31 cellular contexts compared by ENCODE assay signal in the genomic region with DNA sequence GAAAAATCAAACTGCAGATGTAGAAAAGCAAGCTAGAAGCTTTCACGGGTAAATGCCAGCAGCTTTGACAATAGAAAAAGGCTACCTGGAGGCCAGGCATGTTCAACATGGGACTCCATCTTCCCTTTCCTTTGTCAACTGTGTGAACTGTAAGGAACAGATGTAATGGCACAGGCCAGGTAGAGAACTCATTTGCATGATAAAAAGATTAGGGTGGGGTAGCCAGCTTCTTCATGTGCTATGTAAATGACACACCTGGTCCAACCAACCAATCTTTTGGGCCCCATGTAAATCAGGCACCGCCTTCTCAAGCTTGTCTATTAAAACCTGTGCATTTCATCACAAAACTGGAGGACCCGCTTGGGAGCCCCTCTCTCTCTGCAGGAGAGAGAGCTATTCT.
"Had no signal": no experiment of that assay in that cellular context is flagged by ENCODE, and none has a peak within 500 bp of the region (broad histone marks: within the 10 kb centered on the region; RNA-seq: fewer than 3 reads in every experiment).

No MANE protein-coding gene starts in this region.

- H3K27me3 Mint-ChIP-seq: activated CD4-positive, alpha-beta T cell treated with anti-CD3 and anti-CD28 coated beads, Interleukin-2, amount 10 ng/mL, durations not matched to agents 24 days and 14 days; activated CD8-positive, alpha-beta T cell treated with anti-CD3 and anti-CD28 coated beads for 36 hours; activated naive CD4-positive, alpha-beta T cell treated with anti-CD3 and anti-CD28 coated beads, Interleukin-2, amount 50 U/mL, for 24 hours; activated naive CD8-positive, alpha-beta T cell treated with anti-CD3 and anti-CD28 coated beads, Interleukin-2, amount 10 ng/mL, durations not matched to agents 7 days and 5 days; activated T-cell treated with anti-CD3 and anti-CD28 coated beads, Interleukin-2, amount 50 U/mL, for 24 hours had no signal

- H3K36me3 ChIP-seq: breast epithelium, MG63, WERI-Rb-1 had no signal

- H3K27ac ChIP-seq: body of pancreas, breast epithelium, coronary artery, PC-9, WERI-Rb-1 had no signal

- H3K27ac Mint-ChIP-seq: activated CD4-positive, alpha-beta T cell treated with anti-CD3 and anti-CD28 coated beads, Interleukin-2, amount 10 ng/mL, durations not matched to agents 24 days and 14 days; activated CD8-positive, alpha-beta T cell treated with anti-CD3 and anti-CD28 coated beads for 36 hours; activated naive CD4-positive, alpha-beta T cell treated with anti-CD3 and anti-CD28 coated beads, Interleukin-2, amount 50 U/mL, for 24 hours; activated naive CD8-positive, alpha-beta T cell treated with anti-CD3 and anti-CD28 coated beads, Interleukin-2, amount 10 ng/mL, durations not matched to agents 7 days and 5 days; activated T-cell treated with anti-CD3 and anti-CD28 coated beads, Interleukin-2, amount 50 U/mL, for 24 hours; activated T-helper 2 cell treated with anti-CD3 and anti-CD28 coated beads, Interferon-gamma antibody, Interleukin-2, Interleukin-4, amounts not matched to agents 10 μg/mL and 5 μg/mL and 100 μg/mL, durations not matched to agents 14 hours and 24 hours and 36 hours had no signal

- H3K4me3 Mint-ChIP-seq: activated CD4-positive, alpha-beta T cell treated with anti-CD3 and anti-CD28 coated beads, Interleukin-2, amount 10 ng/mL, durations not matched to agents 24 days and 14 days; activated CD8-positive, alpha-beta T cell treated with anti-CD3 and anti-CD28 coated beads for 36 hours; activated naive CD4-positive, alpha-beta T cell treated with anti-CD3 and anti-CD28 coated beads, Interleukin-2, amount 50 U/mL, for 24 hours; activated naive CD8-positive, alpha-beta T cell treated with anti-CD3 and anti-CD28 coated beads, Interleukin-2, amount 10 ng/mL, durations not matched to agents 7 days and 5 days; activated T-cell treated with anti-CD3 and anti-CD28 coated beads, Interleukin-2, amount 50 U/mL, for 24 hours had no signal

- H3K9me3 Mint-ChIP-seq: activated CD4-positive, alpha-beta T cell treated with anti-CD3 and anti-CD28 coated beads, Interleukin-2, amount 10 ng/mL, durations not matched to agents 24 days and 14 days had no signal

- H3K4me1 ChIP-seq: body of pancreas, breast epithelium had no signal

- H3K36me3 Mint-ChIP-seq: activated naive CD4-positive, alpha-beta T cell treated with anti-CD3 and anti-CD28 coated beads, Interleukin-2, amount 50 U/mL, for 24 hours; activated naive CD8-positive, alpha-beta T cell treated with anti-CD3 and anti-CD28 coated beads, Interleukin-2, amount 10 ng/mL, durations not matched to agents 7 days and 5 days had no signal

- H3K4me2 ChIP-seq: PC-9 had no signal

- H2AFZ ChIP-seq: PC-9 had no signal

- H3K27me3 ChIP-seq: body of pancreas, breast epithelium, MG63 had no signal

- H3K4me3 ChIP-seq: body of pancreas, breast epithelium, coronary artery, MG63, PC-9 had no signal

- ATAC-seq: activated CD8-positive, alpha-beta T cell treated with anti-CD3 and anti-CD28 coated beads for 36 hours; body of pancreas had no signal

- H3K9me3 ChIP-seq: body of pancreas, MG63 had no signal

- H3K4me1 Mint-ChIP-seq: activated CD4-positive, alpha-beta T cell treated with anti-CD3 and anti-CD28 coated beads, Interleukin-2, amount 10 ng/mL, durations not matched to agents 24 days and 14 days; activated naive CD4-positive, alpha-beta T cell treated with anti-CD3 and anti-CD28 coated beads, Interleukin-2, amount 50 U/mL, for 24 hours; activated naive CD8-positive, alpha-beta T cell treated with anti-CD3 and anti-CD28 coated beads, Interleukin-2, amount 10 ng/mL, durations not matched to agents 7 days and 5 days had no signal

- DNase-seq: activated CD4-positive, alpha-beta T cell treated with anti-CD3 and anti-CD28 coated beads, Interleukin-2, amount 10 ng/mL, durations not matched to agents 24 days and 14 days; activated CD4-positive, alpha-beta T cell treated with anti-CD3 and anti-CD28 coated beads, Interleukin-2, amount 50 U/mL, for 4 hours; activated CD8-positive, alpha-beta T cell treated with anti-CD3 and anti-CD28 coated beads for 36 hours; activated gamma-delta T cell; activated naive CD4-positive, alpha-beta T cell treated with Interleukin-2 at 50 U/mL for 16 hours; activated naive CD8-positive, alpha-beta T cell treated with anti-CD3 and anti-CD28 coated beads, Interleukin-2, amount 10 ng/mL, durations not matched to agents 7 days and 5 days; activated T-cell treated with anti-CD3 and anti-CD28 coated beads, Interleukin-2, amount 50 U/mL, for 24 hours; amygdala; body of pancreas; Kasumi-1; KBM-7; MG63; MV-4-11; NCI-H1092; NCI-H1436 treated with DMSO at 0.1 percent for 48 hours; NCI-H187 treated with DMSO at 0.1 percent for 48 hours; NCI-H2081; NCI-H345; NCI-H524 treated with DMSO at 0.1 percent for 48 hours; NK-92 treated with Interleukin-12 subunit alpha and Interleukin-12 subunit beta, amount 100 ng/mL, for 24 hours; PC-9; Right ventricle myocardium superior; SW 1271; T-helper 1 cell; T-helper 2 cell; T-helper 9 cell; WERI-Rb-1 had no signal
